Comparison of ENCODE assay signal across 18 cellular contexts in genomic region chr7:98993024-98993897, GRCh38.
DNase-seq lines count a peak whose midpoint lies in the region; ATAC-seq and TF ChIP-seq lines count a peak whose summit lies in the region.
"Had no signal": no experiment of that assay in that cellular context is flagged by ENCODE, and none has a peak within 500 bp of the region (broad histone marks: within the 10 kb centered on the region; RNA-seq: fewer than 3 reads in every experiment).

No MANE protein-coding gene starts in this region.

- H4K20me1 ChIP-seq in Loucy (ENCODE audit: insufficient read depth, low read length, poor library complexity, severe bottlenecking), result no peaks in the 10 kb centered on the region

- no peaks in the 10 kb centered on the region for H3K27me3 ChIP-seq in Loucy (ENCODE audit: insufficient read depth, low read length, poor library complexity, severe bottlenecking)
- no peaks in the 10 kb centered on the region for H3K27me3 ChIP-seq in sigmoid colon
- H3K27me3 ChIP-seq in HAP-1 (ENCODE audit: low read depth), result no peaks in the 10 kb centered on the region
- H3K27me3 ChIP-seq: neutrophil, right atrium auricular region, stomach had no signal

- peak; percentile 40 for TF ChIP-seq CTCF in Loucy (conservative IDR thresholded peaks at IDR 0.05; ENCODE audit: low read length)
- TF ChIP-seq CTCF in choroid plexus epithelial cell (conservative IDR thresholded peaks at IDR 0.05; ENCODE audit: low read depth, low read length), result peak; percentile 20
- no peak for TF ChIP-seq CTCF in sigmoid colon (IDR thresholded peaks at IDR 0.05)

- no peak for ATAC-seq in activated T-cell treated with anti-CD3 and anti-CD28 coated beads, Interleukin-2, amount 50 U/mL, for 72 hours (replicated peaks in 1 of 2)
- ATAC-seq: effector memory CD8-positive, alpha-beta T cell had no signal

- 94 to 96% methylated on average over 32 of the region's 32 CpGs for WGBS in sigmoid colon, 2 donors

- no peak overlapping the region for H3K4me2 ChIP-seq in Loucy (ENCODE audit: low read depth, low read length, poor library complexity, severe bottlenecking)
- H3K4me2 ChIP-seq: A549 had no signal

- H3K79me2 ChIP-seq in Loucy (ENCODE audit: insufficient read depth, low read length), result no peaks in the 10 kb centered on the region

- no peak overlapping the region for H3K9ac ChIP-seq in Loucy (ENCODE audit: low read depth, low read length, poor library complexity, severe bottlenecking)

- H3K36me3 ChIP-seq in Loucy (ENCODE audit: insufficient read depth, low read length) (peaks cover 89% of the 10 kb centered on the region; the same call in 1 of the 2 replicates), sigmoid colon (peaks cover 54 to 94% (median 67%) of the 10 kb centered on the region in 4 donors), HAP-1 (replicated peaks) (peaks cover 76% of the 10 kb centered on the region)

- H3K4me3 ChIP-seq in Loucy (ENCODE audit: low read length, poor library complexity, severe bottlenecking) (no peak overlapping the region), choroid plexus epithelial cell (ENCODE audit: low read depth, low read length) (no peak overlapping the region), sigmoid colon (no peak overlapping the region), HAP-1 (no peak overlapping the region)
- H3K4me3 ChIP-seq: A549, right atrium auricular region, stomach had no signal

- no peaks in the 10 kb centered on the region for H3K4me1 ChIP-seq in Loucy (ENCODE audit: insufficient read depth, low read length, poor library complexity, severe bottlenecking)
- no peaks in the 10 kb centered on the region for H3K4me1 ChIP-seq in sigmoid colon
- no peaks in the 10 kb centered on the region for H3K4me1 ChIP-seq in HAP-1
- H3K4me1 ChIP-seq: A549, right atrium auricular region, stomach had no signal

- no peaks in the 10 kb centered on the region for H3F3A ChIP-seq in Loucy (ENCODE audit: low read depth)

- H3K27ac Mint-ChIP-seq in activated T-cell treated with anti-CD3 and anti-CD28 coated beads, Interleukin-2, amount 50 U/mL, for 72 hours, result peak overlapping the region; percentile 12
- H3K27ac Mint-ChIP-seq: activated CD4-positive, alpha-beta memory T cell treated with anti-CD3 and anti-CD28 coated beads for 36 hours had no signal

- no peaks in the 10 kb centered on the region for H3K9me3 Mint-ChIP-seq in activated T-cell treated with anti-CD3 and anti-CD28 coated beads, Interleukin-2, amount 50 U/mL, for 72 hours
- H3K9me3 Mint-ChIP-seq: activated CD4-positive, alpha-beta memory T cell treated with anti-CD3 and anti-CD28 coated beads for 36 hours; activated T-cell treated with anti-CD3 and anti-CD28 coated beads, Interleukin-2, amount 50 U/mL, for 24 hours; effector memory CD8-positive, alpha-beta T cell had no signal

- H3K4me1 Mint-ChIP-seq in activated T-cell treated with anti-CD3 and anti-CD28 coated beads, Interleukin-2, amount 50 U/mL, for 72 hours (ENCODE audit: low read depth), result peaks cover 16% of the 10 kb centered on the region

- intact Hi-C loops in sigmoid colon (cut with DNase I), result no loop called here

- no peaks in the 10 kb centered on the region for H3K27me3 Mint-ChIP-seq in activated T-cell treated with anti-CD3 and anti-CD28 coated beads, Interleukin-2, amount 50 U/mL, for 72 hours (ENCODE audit: low read depth)
- H3K27me3 Mint-ChIP-seq: activated CD4-positive, alpha-beta memory T cell treated with anti-CD3 and anti-CD28 coated beads for 36 hours; activated T-cell treated with anti-CD3 and anti-CD28 coated beads, Interleukin-2, amount 50 U/mL, for 24 hours; effector memory CD8-positive, alpha-beta T cell had no signal

- in situ Hi-C loops in HAP-1 (cut with MboI; ENCODE audit: low sequenced_read_pairs), result no loop called here

- no peaks in the 10 kb centered on the region for H3K9me2 ChIP-seq in Loucy (replicated peaks; ENCODE audit: low read depth, low read length)

- no peaks in the 10 kb centered on the region for H3K9me3 ChIP-seq in Loucy (ENCODE audit: insufficient read depth, low read depth, low read length)
- no peaks in the 10 kb centered on the region for H3K9me3 ChIP-seq in sigmoid colon
- H3K9me3 ChIP-seq in HAP-1, result no peaks in the 10 kb centered on the region
- H3K9me3 ChIP-seq: A549, neutrophil, right atrium auricular region, stomach had no signal

- no peak for TF ChIP-seq EP300 in sigmoid colon (IDR thresholded peaks at IDR 0.05)

- no peak overlapping the region for H3K27ac ChIP-seq in sigmoid colon
- H3K27ac ChIP-seq: A549, neutrophil, right atrium auricular region, stomach had no signal

- H2AFZ ChIP-seq in Loucy (ENCODE audit: low read length), result no peak overlapping the region

- no peak for TF ChIP-seq POLR2A in sigmoid colon (IDR thresholded peaks at IDR 0.05)

- no peak overlapping the region for H3K4me3 Mint-ChIP-seq in activated T-cell treated with anti-CD3 and anti-CD28 coated beads, Interleukin-2, amount 50 U/mL, for 72 hours
- H3K4me3 Mint-ChIP-seq: activated CD4-positive, alpha-beta memory T cell treated with anti-CD3 and anti-CD28 coated beads for 36 hours; activated T-cell treated with anti-CD3 and anti-CD28 coated beads, Interleukin-2, amount 50 U/mL, for 24 hours; effector memory CD8-positive, alpha-beta T cell had no signal

- DNase-seq in activated T-cell treated with anti-CD3 and anti-CD28 coated beads, Interleukin-2, amount 50 U/mL, for 72 hours, result no peak
- DNase-seq in activated T-cell treated with anti-CD3 and anti-CD28 coated beads for 4 hours, result no peak
- peak; percentile 5 for DNase-seq in choroid plexus epithelial cell (ENCODE audit: low read depth)
- peak; percentile 39 for DNase-seq in sigmoid colon
- DNase-seq in stimulated activated CD4-positive, alpha-beta T cell treated with anti-CD3 and anti-CD28 coated beads, Interleukin-4, amount 100 ng/mL, for 1 hour, result no peak
- DNase-seq in HAP-1 (ENCODE audit: low spot score in 2 of 2), result no peak
- no peak for DNase-seq in SIG-M5 (lab: John Stamatoyannopoulos, UW)
- DNase-seq: activated CD4-positive, alpha-beta memory T cell treated with anti-CD3 and anti-CD28 coated beads for 36 hours; activated T-cell treated with anti-CD3 and anti-CD28 coated beads, Interleukin-2, amount 50 U/mL, for 24 hours; effector memory CD8-positive, alpha-beta T cell; KG1; NCI-H1105; NCI-H774; stomach had no signal

- peaks cover 9 to 13% of the 10 kb centered on the region in 2 donors for H3K36me3 Mint-ChIP-seq in activated T-cell treated with anti-CD3 and anti-CD28 coated beads, Interleukin-2, amount 50 U/mL, for 72 hours (ENCODE audit: insufficient read depth in 2 of 2)

Comparison
In these comparisons a context has a peak if more than half of its experiments do, and no peak if none do; other contexts are left out.
1. DNase-seq: peak in choroid plexus epithelial cell (single experiment) and sigmoid colon (single experiment); none in activated T-cell treated with anti-CD3 and anti-CD28 coated beads, Interleukin-2, amount 50 U/mL, for 72 hours (0 of 2), activated T-cell treated with anti-CD3 and anti-CD28 coated beads for 4 hours (single experiment), stimulated activated CD4-positive, alpha-beta T cell treated with anti-CD3 and anti-CD28 coated beads, Interleukin-4, amount 100 ng/mL, for 1 hour (single experiment), HAP-1 (0 of 2) and SIG-M5 (single experiment).
2. CTCF ChIP-seq: peak in Loucy (single experiment) and choroid plexus epithelial cell (single experiment); none in sigmoid colon (0 of 4).